ENCODE assay signal across 30 cellular contexts in the genomic region with DNA sequence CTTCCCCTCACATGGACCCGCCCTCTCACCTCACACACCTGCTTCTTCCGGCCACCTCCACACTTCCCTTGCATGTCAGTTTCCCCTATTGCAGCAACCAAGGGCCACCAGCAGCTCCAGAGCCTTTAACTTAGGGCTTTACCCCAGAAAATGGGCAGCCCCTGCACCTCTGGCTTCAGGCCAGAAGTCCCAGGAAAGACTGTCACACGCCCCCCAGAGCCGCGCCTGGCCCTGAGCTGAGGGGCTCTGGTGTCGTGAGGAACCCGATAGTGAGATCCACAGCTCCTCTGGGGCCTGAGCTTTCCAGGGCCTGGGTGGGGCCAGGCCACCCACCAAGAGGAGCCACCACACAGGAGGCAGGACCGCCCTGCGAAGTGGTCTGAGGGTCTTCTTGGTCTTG.
A peak's percentile ranks its signal among the peaks of the same experiment; 100 is the strongest.
DNase-seq lines count a peak whose midpoint lies in the region; ATAC-seq, FAIRE-seq and TF ChIP-seq lines count a peak whose summit lies in the region.
"Had no signal": no experiment of that assay in that cellular context is flagged by ENCODE, and none has a peak within 500 bp of the region (broad histone marks: within the 10 kb centered on the region; RNA-seq: fewer than 3 reads in every experiment).

No MANE protein-coding gene starts in this region.

- no peak for TF ChIP-seq CTCF in SK-N-SH (IDR thresholded peaks at IDR 0.05)
- no peak for TF ChIP-seq CTCF in kidney (IDR thresholded peaks at IDR 0.05; ENCODE audit: borderline replicate concordance, extremely low read depth, insufficient read depth)

- no peaks in the 10 kb centered on the region for H3K36me3 ChIP-seq in SK-N-SH (replicated peaks in 1 of 2; ENCODE audit: control insufficient read depth in 1 of 2, insufficient read depth in 2 of 2, low read length in 1 of 2)
- no peaks in the 10 kb centered on the region for H3K36me3 ChIP-seq in kidney (ENCODE audit: control insufficient read depth in 1 of 2, insufficient read depth in 2 of 2, low read length in 2 of 2)
- H3K36me3 ChIP-seq in effector memory CD4-positive, alpha-beta T cell (ENCODE audit: control insufficient read depth, insufficient read depth, low read length), result no peaks in the 10 kb centered on the region
- H3K36me3 ChIP-seq: esophagus squamous epithelium had no signal

- H3K27ac ChIP-seq in SK-N-SH (ENCODE audit: low read depth in 2 of 2, low read length in 1 of 2), result no peak overlapping the region
- H3K27ac ChIP-seq in kidney (ENCODE audit: low read depth in 2 of 2, low read length in 2 of 2), result no peak overlapping the region
- H3K27ac ChIP-seq in effector memory CD4-positive, alpha-beta T cell (ENCODE audit: insufficient read depth, low read length, poor library complexity, severe bottlenecking), result no peak overlapping the region
- H3K27ac ChIP-seq: 22Rv1, body of pancreas, C4-2B, esophagus squamous epithelium, foreskin keratinocyte had no signal

- H3K27me3 ChIP-seq in SK-N-SH (ENCODE audit: insufficient read depth), result no peaks in the 10 kb centered on the region
- no peaks in the 10 kb centered on the region for H3K27me3 ChIP-seq in effector memory CD4-positive, alpha-beta T cell (replicated peaks; ENCODE audit: control insufficient read depth, insufficient read depth, low read length, poor library complexity, severe bottlenecking)
- H3K27me3 ChIP-seq: body of pancreas, esophagus squamous epithelium, foreskin keratinocyte had no signal

- TF ChIP-seq EP300 in SK-N-SH (IDR thresholded peaks at IDR 0.05; ENCODE audit: borderline replicate concordance in 1 of 2, low read depth in 1 of 2, low read length in 1 of 2), result no peak

- H4K20me1 ChIP-seq in SK-N-SH (ENCODE audit: insufficient read depth), result no peaks in the 10 kb centered on the region

- CTCF ChIA-PET in SK-N-SH (lab: Yijun Ruan, JAX), result interaction anchor here (0.7 to 2.6 kb wide), 3 partner anchors 17 to 277 kb away, joined by 3 to 6 read pairs (median 5); no protein-coding TSS in a partner anchor

- H3K79me2 ChIP-seq in SK-N-SH (ENCODE audit: insufficient read depth), result no peaks in the 10 kb centered on the region

- no peak overlapping the region for H3K9ac ChIP-seq in SK-N-SH
- no peak overlapping the region for H3K9ac ChIP-seq in kidney (ENCODE audit: low read length in 2 of 2)

- ATAC-seq in SK-N-SH treated with all-trans-retinoic acid at 6 μM for 48 hours, result no peak
- ATAC-seq in sciatic nerve, result no peak
- ATAC-seq: body of pancreas, foreskin keratinocyte had no signal

- H3K9me3 ChIP-seq in SK-N-SH (peaks cover 5% of the 10 kb centered on the region; the same call in 1 of the 2 replicates), kidney (ENCODE audit: control insufficient read depth in 1 of 2, low read length in 2 of 2) (no peaks in the 10 kb centered on the region)
- H3K9me3 ChIP-seq in effector memory CD4-positive, alpha-beta T cell (ENCODE audit: control insufficient read depth, low read length), result no peaks in the 10 kb centered on the region
- H3K9me3 ChIP-seq: body of pancreas, esophagus squamous epithelium had no signal

- H3K4me3 ChIP-seq in SK-N-SH (ENCODE audit: low read depth in 2 of 2, low read length in 1 of 2) (no peak overlapping the region), kidney (ENCODE audit: low read length in 2 of 2) (no peak overlapping the region)
- H3K4me3 ChIP-seq in effector memory CD4-positive, alpha-beta T cell (ENCODE audit: insufficient read depth, low read depth, low read length, poor library complexity, severe bottlenecking), result no peak overlapping the region
- H3K4me3 ChIP-seq: body of pancreas, esophagus squamous epithelium had no signal

- no peak overlapping the region for H3K4me2 ChIP-seq in SK-N-SH

- no peak for TF ChIP-seq RAD21 in SK-N-SH (IDR thresholded peaks at IDR 0.05; ENCODE audit: low read length)

- no peak overlapping the region for H2AFZ ChIP-seq in SK-N-SH (ENCODE audit: low read depth)

- 69% methylated on average over 4 of the region's 9 CpGs for WGBS in SK-N-SH (ENCODE audit: low lambda C conversion rate)

- H3K9me2 ChIP-seq in SK-N-SH, result no peaks in the 10 kb centered on the region

- H3F3A ChIP-seq in SK-N-SH (replicated peaks; ENCODE audit: insufficient read depth), result no peaks in the 10 kb centered on the region

- DNase-seq in SK-N-SH, result peak; percentile 13
- peak; percentile 12 for DNase-seq in D341Med (ENCODE audit: low spot score)
- DNase-seq in kidney, result peak; percentile 53
- peak; percentile 40 for DNase-seq in sciatic nerve (ENCODE audit: low spot score)
- DNase-seq in effector memory CD4-positive, alpha-beta T cell, result no peak
- no peak for DNase-seq in kidney tubule cell (ENCODE audit: low spot score)
- no peak for DNase-seq in stimulated activated CD4-positive, alpha-beta T cell treated with anti-CD3 and anti-CD28 coated beads, Interleukin-4, amount 100 ng/mL, for 24 hours
- DNase-seq: activated CD4-positive, alpha-beta T cell treated with anti-CD3 and anti-CD28 coated beads for 4 hours; activated naive CD4-positive, alpha-beta T cell treated with anti-CD3 and anti-CD28 coated beads for 36 hours; COR-L47; DMS79; esophagus squamous epithelium; foreskin keratinocyte; KBM-7; kidney glomerular epithelial cell; mesenchymal stem cell; NCI-H1092; NCI-H1694 treated with DMSO at 0.1 percent for 48 hours; NCI-H446; NCI-H82; stimulated activated CD4-positive, alpha-beta T cell treated with anti-CD3 and anti-CD28 coated beads, Interleukin-4, amount 100 ng/mL, for 4 hours; substantia nigra had no signal

- intact Hi-C loops in kidney (cut with DNase I) (no loop called here), sciatic nerve (cut with DNase I) (no loop called here)

- H3K4me1 ChIP-seq in SK-N-SH (ENCODE audit: control insufficient read depth in 1 of 2, insufficient read depth in 2 of 2, low read depth in 1 of 2, low read length in 1 of 2), result no peaks in the 10 kb centered on the region
- H3K4me1 ChIP-seq in kidney (ENCODE audit: control insufficient read depth in 1 of 2, insufficient read depth in 1 of 2, low read depth in 1 of 2, low read length in 2 of 2), result no peaks in the 10 kb centered on the region
- no peaks in the 10 kb centered on the region for H3K4me1 ChIP-seq in effector memory CD4-positive, alpha-beta T cell (ENCODE audit: control insufficient read depth, insufficient read depth, low read length, poor library complexity, severe bottlenecking)
- H3K4me1 ChIP-seq: body of pancreas, esophagus squamous epithelium, foreskin keratinocyte had no signal

- POLR2A ChIA-PET in SK-N-SH (lab: Yijun Ruan, JAX), result no interaction called here

- FAIRE-seq in kidney (lab: Jason Lieb, UNC), result no peak
- FAIRE-seq: G401.6, H54, HTR-8/SVneo, urothelium cell line had no signal

TF ChIP-seq in SK-N-SH, 30 proteins besides CTCF, POLR2A, EP300 and RAD21 (continues in another document):
- TF ChIP-seq RXRA (IDR thresholded peaks at IDR 0.05; ENCODE audit: borderline replicate concordance, low read depth) (no peak), GABPA (IDR thresholded peaks at IDR 0.05; ENCODE audit: low read depth) (no peak), YY1 (IDR thresholded peaks at IDR 0.05; ENCODE audit: low read depth) (no peak), ELF1 (IDR thresholded peaks at IDR 0.05) (no peak), FOXJ3 (CRISPR knock-in tag; IDR thresholded peaks at IDR 0.05) (no peak), POLR2AphosphoS5 (IDR thresholded peaks at IDR 0.05; ENCODE audit: low read depth, low read length) (no peak)
- TF ChIP-seq, protein P1, sequence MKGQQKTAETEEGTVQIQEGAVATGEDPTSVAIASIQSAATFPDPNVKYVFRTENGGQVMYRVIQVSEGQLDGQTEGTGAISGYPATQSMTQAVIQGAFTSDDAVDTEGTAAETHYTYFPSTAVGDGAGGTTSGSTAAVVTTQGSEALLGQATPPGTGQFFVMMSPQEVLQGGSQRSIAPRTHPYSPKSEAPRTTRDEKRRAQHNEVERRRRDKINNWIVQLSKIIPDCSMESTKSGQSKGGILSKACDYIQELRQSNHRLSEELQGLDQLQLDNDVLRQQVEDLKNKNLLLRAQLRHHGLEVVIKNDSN (IDR thresholded peaks at IDR 0.05; ENCODE audit: borderline replicate concordance, low read depth), result no peak
- TF ChIP-seq, protein P2, sequence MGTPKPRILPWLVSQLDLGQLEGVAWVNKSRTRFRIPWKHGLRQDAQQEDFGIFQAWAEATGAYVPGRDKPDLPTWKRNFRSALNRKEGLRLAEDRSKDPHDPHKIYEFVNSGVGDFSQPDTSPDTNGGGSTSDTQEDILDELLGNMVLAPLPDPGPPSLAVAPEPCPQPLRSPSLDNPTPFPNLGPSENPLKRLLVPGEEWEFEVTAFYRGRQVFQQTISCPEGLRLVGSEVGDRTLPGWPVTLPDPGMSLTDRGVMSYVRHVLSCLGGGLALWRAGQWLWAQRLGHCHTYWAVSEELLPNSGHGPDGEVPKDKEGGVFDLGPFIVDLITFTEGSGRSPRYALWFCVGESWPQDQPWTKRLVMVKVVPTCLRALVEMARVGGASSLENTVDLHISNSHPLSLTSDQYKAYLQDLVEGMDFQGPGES (IDR thresholded peaks at IDR 0.05; ENCODE audit: low read depth, low read length), result no peak

TF ChIP-seq in SK-N-SH treated with all-trans-retinoic acid at 6 μM for 48 hours, 23 proteins besides CTCF, POLR2A, EP300 and RAD21 (continues in another document):
- TF ChIP-seq, protein P3, sequence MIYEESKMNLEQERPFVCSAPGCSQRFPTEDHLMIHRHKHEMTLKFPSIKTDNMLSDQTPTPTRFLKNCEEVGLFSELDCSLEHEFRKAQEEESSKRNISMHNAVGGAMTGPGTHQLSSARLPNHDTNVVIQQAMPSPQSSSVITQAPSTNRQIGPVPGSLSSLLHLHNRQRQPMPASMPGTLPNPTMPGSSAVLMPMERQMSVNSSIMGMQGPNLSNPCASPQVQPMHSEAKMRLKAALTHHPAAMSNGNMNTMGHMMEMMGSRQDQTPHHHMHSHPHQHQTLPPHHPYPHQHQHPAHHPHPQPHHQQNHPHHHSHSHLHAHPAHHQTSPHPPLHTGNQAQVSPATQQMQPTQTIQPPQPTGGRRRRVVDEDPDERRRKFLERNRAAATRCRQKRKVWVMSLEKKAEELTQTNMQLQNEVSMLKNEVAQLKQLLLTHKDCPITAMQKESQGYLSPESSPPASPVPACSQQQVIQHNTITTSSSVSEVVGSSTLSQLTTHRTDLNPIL (CRISPR knock-in tag; IDR thresholded peaks at IDR 0.05; ENCODE audit: low read depth), result no peak
- TF ChIP-seq ZFP30 (CRISPR knock-in tag; IDR thresholded peaks at IDR 0.05) (no peak), ISL1 (CRISPR knock-in tag; IDR thresholded peaks at IDR 0.05) (no peak)
- TF ChIP-seq, protein P4, sequence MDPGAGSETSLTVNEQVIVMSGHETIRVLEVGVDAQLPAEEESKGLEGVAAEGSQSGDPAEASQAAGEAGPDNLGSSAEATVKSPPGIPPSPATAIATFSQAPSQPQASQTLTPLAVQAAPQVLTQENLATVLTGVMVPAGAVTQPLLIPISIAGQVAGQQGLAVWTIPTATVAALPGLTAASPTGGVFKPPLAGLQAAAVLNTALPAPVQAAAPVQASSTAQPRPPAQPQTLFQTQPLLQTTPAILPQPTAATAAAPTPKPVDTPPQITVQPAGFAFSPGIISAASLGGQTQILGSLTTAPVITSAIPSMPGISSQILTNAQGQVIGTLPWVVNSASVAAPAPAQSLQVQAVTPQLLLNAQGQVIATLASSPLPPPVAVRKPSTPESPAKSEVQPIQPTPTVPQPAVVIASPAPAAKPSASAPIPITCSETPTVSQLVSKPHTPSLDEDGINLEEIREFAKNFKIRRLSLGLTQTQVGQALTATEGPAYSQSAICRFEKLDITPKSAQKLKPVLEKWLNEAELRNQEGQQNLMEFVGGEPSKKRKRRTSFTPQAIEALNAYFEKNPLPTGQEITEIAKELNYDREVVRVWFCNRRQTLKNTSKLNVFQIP (CRISPR knock-in tag; IDR thresholded peaks at IDR 0.05; ENCODE audit: borderline replicate concordance, low read depth), result no peak

Comparison
In these comparisons a context has a peak if more than half of its experiments do, and no peak if none do; other contexts are left out.
1. DNase-seq: peak in SK-N-SH (single experiment), D341Med (single experiment), kidney (single experiment) and sciatic nerve (single experiment); none in effector memory CD4-positive, alpha-beta T cell (0 of 3), kidney tubule cell (single experiment) and stimulated activated CD4-positive, alpha-beta T cell treated with anti-CD3 and anti-CD28 coated beads, Interleukin-4, amount 100 ng/mL, for 24 hours (single experiment).